ENCODE assay signal across 16 cellular contexts in the genomic region with DNA sequence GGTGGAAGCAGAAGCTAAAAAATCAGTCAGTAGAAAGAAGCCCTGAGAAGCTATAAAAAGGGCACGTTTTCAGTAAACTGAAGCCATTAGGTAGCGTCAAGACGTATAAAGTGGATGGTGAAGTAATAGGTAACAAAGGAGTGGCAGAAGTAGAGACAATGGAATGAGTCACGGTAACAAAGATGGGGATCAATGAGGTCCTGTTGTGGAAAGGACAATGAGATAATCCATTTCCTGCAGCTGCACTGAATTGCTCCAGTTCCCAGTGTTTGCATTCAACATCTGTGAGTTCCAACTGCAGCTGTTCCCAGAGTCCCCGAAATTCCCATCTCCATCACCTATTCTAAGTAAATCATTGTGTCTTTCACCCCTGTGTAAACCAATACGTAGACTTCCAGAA.
DNase-seq lines count a peak whose midpoint lies in the region; ATAC-seq and TF ChIP-seq lines count a peak whose summit lies in the region.
"Had no signal": no experiment of that assay in that cellular context is flagged by ENCODE, and none has a peak within 500 bp of the region (broad histone marks: within the 10 kb centered on the region; RNA-seq: fewer than 3 reads in every experiment).

No MANE protein-coding gene starts in this region.

- no peak for TF ChIP-seq CTCF in GM20000 (IDR thresholded peaks at IDR 0.05; ENCODE audit: extremely low read depth, missing control alignments)

- no peak for ATAC-seq in HG03342 (IDR thresholded peaks at IDR 0.05; ENCODE audit: unreplicated experiment)
- ATAC-seq: gastroesophageal sphincter had no signal

- DNase-seq in COLO668 (lab: John Stamatoyannopoulos, UW; ENCODE audit: unreplicated experiment) (peak; percentile 75), NCI-H146 (lab: John Stamatoyannopoulos, UW) (peak; percentile 58), NCI-H1092 treated with DMSO at 0.1 percent for 48 hours (lab: John Stamatoyannopoulos, UW) (no peak), GM20000 (ENCODE audit: low spot score) (no peak)
- DNase-seq in activated naive CD4-positive, alpha-beta T cell (lab: John Stamatoyannopoulos, UW): no peak
- DNase-seq: activated CD4-positive, alpha-beta T cell treated with anti-CD3 and anti-CD28 coated beads, Interleukin-2, amount 50 U/mL, for 4 hours; effector CD8-positive, alpha-beta T cell; kidney glomerular epithelial cell; NCI-H1105; NCI-H510A treated with DMSO at 0.1 percent for 48 hours; T-helper 9 cell; thyroid gland had no signal

- no peaks in the 10 kb centered on the region for H3K27me3 ChIP-seq in layer of hippocampus (ENCODE audit: control insufficient read depth, insufficient read depth, low read length)
- H3K27me3 ChIP-seq: gastroesophageal sphincter, thyroid gland had no signal

- H3K27ac ChIP-seq in cingulate gyrus (ENCODE audit: low read depth, low read length): peak overlapping the region; percentile 65
- peak overlapping the region; percentile 17 for H3K27ac ChIP-seq in layer of hippocampus (ENCODE audit: low read depth, low read length)
- H3K27ac ChIP-seq: gastroesophageal sphincter, thyroid gland had no signal

Comparison
In these comparisons a context has a peak if more than half of its experiments do, and no peak if none do; other contexts are left out.
1. DNase-seq: peak in COLO668 (single experiment) and NCI-H146 (single experiment); none in NCI-H1092 treated with DMSO at 0.1 percent for 48 hours (single experiment), activated naive CD4-positive, alpha-beta T cell (0 of 4) and GM20000 (single experiment).